Comparison of ENCODE assay signal across 13 cellular contexts in the genomic region with DNA sequence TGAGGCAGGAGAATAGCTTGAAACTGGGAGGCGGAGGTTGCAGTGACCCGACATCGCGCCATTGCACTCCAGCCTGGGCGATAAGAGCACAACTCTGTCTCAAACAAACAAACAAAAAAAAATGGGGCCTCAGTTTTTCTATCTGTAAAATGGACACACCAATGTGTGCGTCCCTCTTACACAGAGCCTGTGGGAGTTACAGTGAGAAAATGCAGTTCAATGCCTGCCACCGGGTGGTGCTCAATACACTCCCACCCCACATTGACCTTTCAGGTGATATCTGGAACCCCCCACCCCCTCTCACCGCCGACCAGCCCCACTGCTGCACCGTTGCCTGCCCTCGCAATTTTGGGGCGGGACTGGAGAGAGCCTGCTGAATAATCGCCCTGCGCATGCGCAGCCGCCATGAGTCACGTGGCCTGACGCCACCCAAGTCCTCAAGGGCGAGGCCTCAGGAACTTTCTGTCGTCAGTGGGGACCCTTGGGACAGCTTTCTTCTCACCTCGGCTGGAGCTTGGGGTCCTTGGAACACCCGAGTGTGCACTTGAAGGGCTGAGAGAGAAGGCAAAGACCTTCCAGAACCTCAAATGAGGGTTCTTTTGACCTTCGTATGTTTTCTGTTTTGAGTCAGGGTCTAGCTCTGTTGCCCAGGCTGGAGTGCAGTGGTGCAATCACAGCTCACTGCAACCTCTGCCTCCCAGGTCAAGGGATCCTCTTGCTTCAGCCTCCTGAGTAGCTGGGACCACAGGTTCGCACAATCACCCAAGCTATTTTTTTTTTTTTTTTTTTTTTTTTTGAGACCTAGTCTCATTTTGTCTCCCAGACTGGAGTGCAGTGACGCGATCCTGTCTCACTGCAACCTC.
DNase-seq lines count a peak whose midpoint lies in the region; ATAC-seq and TF ChIP-seq lines count a peak whose summit lies in the region.
"Had no signal": no experiment of that assay in that cellular context is flagged by ENCODE, and none has a peak within 500 bp of the region (broad histone marks: within the 10 kb centered on the region; RNA-seq: fewer than 3 reads in every experiment).

No MANE protein-coding gene starts in this region.

- no peak overlapping the region for H3K9ac ChIP-seq in OCI-LY3 (ENCODE audit: low read length)

- no peaks in the 10 kb centered on the region for H3K79me2 ChIP-seq in OCI-LY3 (ENCODE audit: low read length)

- H3K4me3 ChIP-seq in OCI-LY3 (ENCODE audit: low read length) (no peak overlapping the region), brain microvascular endothelial cell (ENCODE audit: low read depth, low read length) (no peak overlapping the region)
- H3K4me3 ChIP-seq: esophagus muscularis mucosa, HAP-1, left lung, prostate gland had no signal

- DNase-seq in activated T-cell treated with anti-CD3 and anti-CD28 coated beads for 48 hours (ENCODE audit: low read depth) = peak; percentile 12
- no peak for DNase-seq in activated T-cell treated with anti-CD3 and anti-CD28 coated beads for 4 hours
- no peak for DNase-seq in brain microvascular endothelial cell
- DNase-seq in stimulated activated CD8-positive, alpha-beta memory T cell treated with anti-CD3 and anti-CD28 coated beads, Interleukin-4, amount 100 ng/mL, for 48 hours = peak; percentile 39
- no peak for DNase-seq in GM19240 (ENCODE audit: insufficient read length, low spot score)
- no peak for DNase-seq in NCI-H1417 (lab: John Stamatoyannopoulos, UW)
- DNase-seq: C1 segment of cervical spinal cord had no signal

- ATAC-seq in GM19351 (IDR thresholded peaks at IDR 0.05; ENCODE audit: unreplicated experiment) = no peak
- ATAC-seq: left lung had no signal

- peak; percentile 37 for TF ChIP-seq CTCF in OCI-LY3 (IDR thresholded peaks at IDR 0.05; ENCODE audit: low read depth, low read length)
- TF ChIP-seq CTCF in brain microvascular endothelial cell (IDR thresholded peaks at IDR 0.05; ENCODE audit: low read depth, low read length, missing control alignments) = peak; percentile 21

- no peak overlapping the region for H3K4me2 ChIP-seq in OCI-LY3 (ENCODE audit: low read length)

- H3K27ac ChIP-seq in OCI-LY3 (ENCODE audit: low read length) (no peak overlapping the region), brain microvascular endothelial cell (no peak overlapping the region)
- H3K27ac ChIP-seq: esophagus muscularis mucosa, left lung, prostate gland had no signal

- no peaks in the 10 kb centered on the region for H4K20me1 ChIP-seq in OCI-LY3 (ENCODE audit: insufficient read depth, low read length)

- in situ Hi-C loops in brain microvascular endothelial cell (cut with HindIII; ENCODE audit: low pct_ligation_motif_present, low sequenced_read_pairs) = no loop called here

- H3K9me3 ChIP-seq in OCI-LY3 (ENCODE audit: insufficient read depth, low read length) = no peaks in the 10 kb centered on the region
- H3K9me3 ChIP-seq: esophagus muscularis mucosa, HAP-1, left lung, prostate gland had no signal

- no peak overlapping the region for H2AFZ ChIP-seq in OCI-LY3 (ENCODE audit: low read depth, low read length)

- no peaks in the 10 kb centered on the region for H3K4me1 ChIP-seq in OCI-LY3 (ENCODE audit: low read length)
- H3K4me1 ChIP-seq: esophagus muscularis mucosa, HAP-1, left lung, prostate gland had no signal

- H3K27me3 ChIP-seq in OCI-LY3 (ENCODE audit: low read depth, low read length) (no peaks in the 10 kb centered on the region), brain microvascular endothelial cell (replicated peaks) (no peaks in the 10 kb centered on the region)

- H3K36me3 ChIP-seq in OCI-LY3 (replicated peaks; ENCODE audit: low read depth, low read length) = no peaks in the 10 kb centered on the region
- no peaks in the 10 kb centered on the region for H3K36me3 ChIP-seq in brain microvascular endothelial cell (replicated peaks)
- H3K36me3 ChIP-seq: esophagus muscularis mucosa, HAP-1, left lung, prostate gland had no signal

Comparison
In these comparisons a context has a peak if more than half of its experiments do, and no peak if none do; other contexts are left out.
1. DNase-seq: peak in activated T-cell treated with anti-CD3 and anti-CD28 coated beads for 48 hours (single experiment) and stimulated activated CD8-positive, alpha-beta memory T cell treated with anti-CD3 and anti-CD28 coated beads, Interleukin-4, amount 100 ng/mL, for 48 hours (single experiment); none in activated T-cell treated with anti-CD3 and anti-CD28 coated beads for 4 hours (single experiment), brain microvascular endothelial cell (single experiment), GM19240 (single experiment) and NCI-H1417 (0 of 3).